In the genomic region with DNA sequence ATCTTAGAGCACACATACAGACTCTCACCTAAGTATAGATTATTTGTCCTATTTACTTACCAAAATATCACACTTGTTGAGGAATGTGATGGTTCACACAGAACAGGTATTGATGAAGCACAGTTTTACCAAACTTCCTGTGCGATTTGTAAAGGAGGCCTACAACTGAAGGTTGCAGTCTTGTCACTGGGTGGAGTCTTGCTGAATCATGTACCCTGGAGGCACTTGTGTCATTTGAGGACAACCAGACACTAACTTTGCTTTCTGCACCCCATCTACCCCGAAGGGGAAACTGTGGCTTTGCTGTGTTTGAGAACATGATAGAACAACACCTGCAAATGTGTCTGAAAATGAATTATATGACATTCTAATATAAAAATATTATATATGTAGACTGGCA, we compare ENCODE assay signal across 1 cellular context.
TF ChIP-seq lines count a peak whose summit lies in the region.

No MANE protein-coding gene starts in this region.

TF ChIP-seq in HepG2, 621 proteins besides CTCF, POLR2A, EP300 and RAD21:
- no peak for TF ChIP-seq SUZ12 (IDR thresholded peaks at IDR 0.05; ENCODE audit: low read depth, low read length)
- TF ChIP-seq, protein P1, sequence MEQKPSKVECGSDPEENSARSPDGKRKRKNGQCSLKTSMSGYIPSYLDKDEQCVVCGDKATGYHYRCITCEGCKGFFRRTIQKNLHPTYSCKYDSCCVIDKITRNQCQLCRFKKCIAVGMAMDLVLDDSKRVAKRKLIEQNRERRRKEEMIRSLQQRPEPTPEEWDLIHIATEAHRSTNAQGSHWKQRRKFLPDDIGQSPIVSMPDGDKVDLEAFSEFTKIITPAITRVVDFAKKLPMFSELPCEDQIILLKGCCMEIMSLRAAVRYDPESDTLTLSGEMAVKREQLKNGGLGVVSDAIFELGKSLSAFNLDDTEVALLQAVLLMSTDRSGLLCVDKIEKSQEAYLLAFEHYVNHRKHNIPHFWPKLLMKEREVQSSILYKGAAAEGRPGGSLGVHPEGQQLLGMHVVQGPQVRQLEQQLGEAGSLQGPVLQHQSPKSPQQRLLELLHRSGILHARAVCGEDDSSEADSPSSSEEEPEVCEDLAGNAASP (CRISPR knock-in tag; IDR thresholded peaks at IDR 0.05; ENCODE audit: borderline replicate concordance), result peak; percentile 36; the same call in 1 of the 2 replicates
